ENCODE assay signal across 18 cellular contexts in the genomic region with DNA sequence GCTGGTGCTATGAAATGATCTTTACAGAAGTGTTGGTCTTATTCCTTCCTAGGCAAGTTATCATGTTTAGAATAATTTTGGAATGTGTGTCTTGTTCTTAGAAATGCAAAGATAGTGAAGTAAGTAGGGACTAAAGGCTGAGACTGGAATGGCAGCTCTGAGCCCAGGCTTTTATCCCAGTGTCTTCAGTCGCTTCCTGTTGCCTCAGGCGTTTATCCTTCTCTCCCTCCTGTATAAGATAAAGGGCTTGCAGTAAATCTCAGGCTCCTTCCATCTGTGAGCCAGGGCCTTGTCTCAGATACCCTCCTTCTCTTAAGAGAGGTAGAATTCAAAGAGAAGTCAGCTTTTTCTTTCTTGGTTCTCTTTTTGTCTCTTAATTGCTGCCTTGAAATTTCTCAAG.
"Had no signal": no experiment of that assay in that cellular context is flagged by ENCODE, and none has a peak within 500 bp of the region (broad histone marks: within the 10 kb centered on the region; RNA-seq: fewer than 3 reads in every experiment).

No MANE protein-coding gene starts in this region.

- H3K4me3 ChIP-seq: adrenal gland, hepatocyte, upper lobe of left lung had no signal

- H3K79me2 ChIP-seq: hepatocyte had no signal

- H3K4me3 Mint-ChIP-seq: activated CD8-positive, alpha-beta T cell treated with anti-CD3 and anti-CD28 coated beads, Interleukin-2, amount 10 ng/mL, durations not matched to agents 7 days and 5 days; immature natural killer cell; natural killer cell had no signal

- H3K36me3 Mint-ChIP-seq: immature natural killer cell, natural killer cell had no signal

- H3K4me2 ChIP-seq: hepatocyte had no signal

- H3K4me1 Mint-ChIP-seq: immature natural killer cell, natural killer cell had no signal

- H3K27ac ChIP-seq: adrenal gland, epithelial cell of prostate, hepatocyte, upper lobe of left lung, VCaP had no signal

- H3K9me3 Mint-ChIP-seq: immature natural killer cell, natural killer cell had no signal

- H3K27ac Mint-ChIP-seq: activated CD8-positive, alpha-beta T cell treated with anti-CD3 and anti-CD28 coated beads, Interleukin-2, amount 10 ng/mL, durations not matched to agents 7 days and 5 days; immature natural killer cell; natural killer cell had no signal

- H3K27me3 ChIP-seq: adrenal gland, hepatocyte, upper lobe of left lung had no signal

- ATAC-seq: activated CD8-positive, alpha-beta T cell treated with anti-CD3 and anti-CD28 coated beads, Interleukin-2, amount 10 ng/mL, durations not matched to agents 7 days and 5 days; left cardiac atrium had no signal

- H3K36me3 ChIP-seq: adrenal gland, upper lobe of left lung had no signal

- DNase-seq: activated CD4-positive, alpha-beta T cell treated with anti-CD3 and anti-CD28 coated beads for 4 hours; activated CD8-positive, alpha-beta memory T cell treated with anti-CD3 and anti-CD28 coated beads, Interleukin-2, amount 50 U/mL, for 48 hours; activated CD8-positive, alpha-beta T cell treated with anti-CD3 and anti-CD28 coated beads, Interleukin-2, amount 10 ng/mL, durations not matched to agents 7 days and 5 days; activated naive CD4-positive, alpha-beta T cell treated with anti-CD3 and anti-CD28 coated beads, Interleukin-2, amount 50 U/mL, for 16 hours; adrenal gland; central memory CD4-positive, alpha-beta T cell; cortex of kidney; effector CD8-positive, alpha-beta T cell; immature natural killer cell; left cardiac atrium; natural killer cell; stimulated activated CD4-positive, alpha-beta T cell treated with anti-CD3 and anti-CD28 coated beads, Interleukin-2, amount 100 ng/mL, for 48 hours; stimulated activated naive CD4-positive, alpha-beta T cell treated with Interleukin-2 at 50 U/mL for 16 hours; T1000; upper lobe of left lung had no signal

- H3K4me1 ChIP-seq: upper lobe of left lung had no signal

- H2AFZ ChIP-seq: hepatocyte had no signal
